Comparison of ENCODE assay signal across 9 cellular contexts in genomic region chr11:32173435-32173834, GRCh38.
A peak's percentile ranks its signal among the peaks of the same experiment; 100 is the strongest.
DNase-seq lines count a peak whose midpoint lies in the region; ATAC-seq and TF ChIP-seq lines count a peak whose summit lies in the region.
"Had no signal": no experiment of that assay in that cellular context is flagged by ENCODE, and none has a peak within 500 bp of the region (broad histone marks: within the 10 kb centered on the region; RNA-seq: fewer than 3 reads in every experiment).

No MANE protein-coding gene starts in this region.

- no peaks in the 10 kb centered on the region for H3K36me3 ChIP-seq in upper lobe of left lung
- H3K36me3 ChIP-seq: neutrophil had no signal

- H3K9me3 ChIP-seq in upper lobe of left lung = no peaks in the 10 kb centered on the region
- H3K9me3 ChIP-seq: neutrophil had no signal

- WGBS in upper lobe of left lung, 2 donors = 0 to 8% methylated on average over 4 of the region's 4 CpGs

- H3K27ac ChIP-seq in C4-2B = no peak overlapping the region
- H3K27ac ChIP-seq in upper lobe of left lung = peak overlapping the region in 1 of 4 donors; percentile 57
- H3K27ac ChIP-seq: neutrophil had no signal

- ATAC-seq in GM19035 (IDR thresholded peaks at IDR 0.05; ENCODE audit: unreplicated experiment) (peak; percentile 69), esophagus mucosa (peak; percentile 73), upper lobe of left lung (ENCODE audit: low FRiP score in 2 of 2) (peak; percentile 58 to 75)

- peak; percentile 46 to 55 for DNase-seq in Kasumi-1 (lab: John Stamatoyannopoulos, UW)
- peak; percentile 40 for DNase-seq in SKM-1 treated with dmso at 0.1 percent for 144 hours (lab: John Stamatoyannopoulos, UW; ENCODE audit: unreplicated experiment)
- DNase-seq in mucosa of gallbladder (ENCODE audit: low spot score) = peak; percentile 45
- DNase-seq in upper lobe of left lung = peak; percentile 22 to 44
- no peak for DNase-seq in KG1 (lab: John Stamatoyannopoulos, UW)

- TF ChIP-seq EP300 in upper lobe of left lung (IDR thresholded peaks at IDR 0.05) = no peak

- TF ChIP-seq POLR2A in upper lobe of left lung (IDR thresholded peaks at IDR 0.05) = no peak

- peak; percentile 78 for TF ChIP-seq CTCF in C4-2B (conservative IDR thresholded peaks at IDR 0.05)
- TF ChIP-seq CTCF in upper lobe of left lung (IDR thresholded peaks at IDR 0.05) = peak in 5 of 6 experiments; percentile 29 to 63 (median 47)

- peaks cover 0 to 10% (median 5%) of the 10 kb centered on the region in 4 donors for H3K4me1 ChIP-seq in upper lobe of left lung

- peak overlapping the region in 3 of 4 donors; percentile 16 to 37 (median 35) for H3K4me3 ChIP-seq in upper lobe of left lung

- H3K27me3 ChIP-seq in upper lobe of left lung = no peaks in the 10 kb centered on the region
